Comparison of ENCODE assay signal across 35 cellular contexts in genomic region chr17:78560731-78561130, GRCh38. TPM values are rescaled to one million over a fixed set of nuclear protein-coding genes. Genes with fewer than 3 reads are reported as not detected.
"Had no signal": no experiment of that assay in that cellular context is flagged by ENCODE, and none has a peak within 500 bp of the region (broad histone marks: within the 10 kb centered on the region; RNA-seq: fewer than 3 reads in every experiment).

No MANE protein-coding gene starts in this region.

- DNase-seq: activated B cell treated with CpG ODN at 0.5 μM for 24 hours; activated CD4-positive, alpha-beta memory T cell treated with anti-CD3 and anti-CD28 coated beads for 36 hours; activated CD4-positive, alpha-beta T cell treated with anti-CD3 and anti-CD28 coated beads for 4 hours; activated CD4-positive, alpha-beta T cell treated with anti-CD3 and anti-CD28 coated beads, Interleukin-2, amount 10 ng/mL, durations not matched to agents 24 days and 14 days; activated CD4-positive, alpha-beta T cell treated with anti-CD3 and anti-CD28 coated beads, Interleukin-2, amount 50 U/mL, for 1 hour; activated CD4-positive, alpha-beta T cell treated with anti-CD3 and anti-CD28 coated beads, Interleukin-2, amount 50 U/mL, for 4 hours; activated CD4-positive, CD25-positive, alpha-beta regulatory T cell treated with anti-CD3 and anti-CD28 coated beads, Interleukin-2, amount 50 U/mL, for 72 hours; activated CD8-positive, alpha-beta memory T cell treated with anti-CD3 and anti-CD28 coated beads, Interleukin-2, amount 50 U/mL, for 4 hours; activated CD8-positive, alpha-beta T cell treated with anti-CD3 and anti-CD28 coated beads for 36 hours; activated effector memory CD4-positive, alpha-beta T cell treated with anti-CD3 and anti-CD28 coated beads, Interleukin-2, amount 50 U/mL, for 16 hours; activated gamma-delta T cell treated with Interleukin-2 at 50 U/mL for 16 hours; activated naive CD4-positive, alpha-beta T cell; activated naive CD4-positive, alpha-beta T cell treated with anti-CD3 and anti-CD28 coated beads for 36 hours; activated naive CD4-positive, alpha-beta T cell treated with anti-CD3 and anti-CD28 coated beads, Interleukin-2, amount 50 U/mL, for 16 hours; activated naive CD8-positive, alpha-beta T cell treated with anti-CD3 and anti-CD28 coated beads for 36 hours; activated T-cell treated with anti-CD3 and anti-CD28 coated beads for 4 hours; activated T-cell treated with anti-CD3 and anti-CD28 coated beads, Interleukin-2, amount 50 U/mL, for 1 hour; activated T-cell treated with anti-CD3 and anti-CD28 coated beads, Interleukin-2, amount 50 U/mL, for 4 hours; activated T-cell treated with anti-CD3 and anti-CD28 coated beads, Interleukin-2, amount 50 U/mL, for 72 hours; adrenal gland; amniotic stem cell; aorta; body of pancreas; brain microvascular endothelial cell; central memory CD4-positive, alpha-beta T cell; T-helper 1 cell; T-helper 2 cell; T-helper 9 cell had no signal

- H3K27me3 Mint-ChIP-seq: activated CD8-positive, alpha-beta T cell treated with anti-CD3 and anti-CD28 coated beads for 36 hours; activated T-helper 17 cell treated with anti-CD3 and anti-CD28 coated beads, Interleukin-2, amount 50 U/mL, for 72 hours had no signal

- H3K4me3 ChIP-seq: adrenal gland, body of pancreas, breast epithelium had no signal

- H3K27ac Mint-ChIP-seq: activated B cell treated with CpG ODN at 0.5 μM for 24 hours; activated CD4-positive, alpha-beta memory T cell treated with anti-CD3 and anti-CD28 coated beads for 36 hours; activated CD4-positive, alpha-beta T cell treated with anti-CD3 and anti-CD28 coated beads, Interleukin-2, amount 10 ng/mL, durations not matched to agents 24 days and 14 days; activated CD8-positive, alpha-beta T cell treated with anti-CD3 and anti-CD28 coated beads for 36 hours; activated naive CD4-positive, alpha-beta T cell treated with anti-CD3 and anti-CD28 coated beads for 36 hours; activated naive CD4-positive, alpha-beta T cell treated with anti-CD3 and anti-CD28 coated beads, Interleukin-2, amount 50 U/mL, for 72 hours; activated naive CD8-positive, alpha-beta T cell treated with anti-CD3 and anti-CD28 coated beads for 36 hours; activated T-cell treated with anti-CD3 and anti-CD28 coated beads, Interleukin-2, amount 50 U/mL, for 72 hours; activated T-helper 1 cell treated with anti-CD3 and anti-CD28 coated beads, Interleukin-12 subunit alpha, Interleukin-12 subunit beta, Interleukin-2, Interleukin-4 antibody, amounts not matched to agents 30 ng/mL and 10 ng/mL and 1 ng/mL, durations not matched to agents 14 hours and 24 hours and 36 hours; activated T-helper 17 cell treated with anti-CD3 and anti-CD28 coated beads, Interleukin-2, amount 50 U/mL, for 72 hours; T-helper 1 cell treated with Interleukin-12 subunit alpha and Interleukin-12 subunit beta and Interleukin-4 antibody, amounts not matched to agents 30 μg/mL and 1 μg/mL, for 36 hours; T-helper 2 cell treated with Interferon-gamma antibody and Interleukin-4, amounts not matched to agents 5 μg/mL and 100 μg/mL, for 36 hours had no signal

- H3K27ac ChIP-seq: adrenal gland, body of pancreas, brain microvascular endothelial cell, breast epithelium, VCaP had no signal

- H3K9me3 ChIP-seq: adrenal gland, body of pancreas, breast epithelium had no signal

- H3K4me3 Mint-ChIP-seq: activated B cell treated with CpG ODN at 0.5 μM for 24 hours; activated CD4-positive, alpha-beta memory T cell treated with anti-CD3 and anti-CD28 coated beads for 36 hours; activated CD4-positive, alpha-beta T cell treated with anti-CD3 and anti-CD28 coated beads, Interleukin-2, amount 10 ng/mL, durations not matched to agents 24 days and 14 days; activated CD8-positive, alpha-beta T cell treated with anti-CD3 and anti-CD28 coated beads for 36 hours; activated naive CD4-positive, alpha-beta T cell treated with anti-CD3 and anti-CD28 coated beads for 36 hours; activated naive CD8-positive, alpha-beta T cell treated with anti-CD3 and anti-CD28 coated beads for 36 hours; activated T-cell treated with anti-CD3 and anti-CD28 coated beads, Interleukin-2, amount 50 U/mL, for 4 hours; activated T-cell treated with anti-CD3 and anti-CD28 coated beads, Interleukin-2, amount 50 U/mL, for 72 hours; activated T-helper 1 cell treated with anti-CD3 and anti-CD28 coated beads, Interleukin-12 subunit alpha, Interleukin-12 subunit beta, Interleukin-2, Interleukin-4 antibody, amounts not matched to agents 30 ng/mL and 10 ng/mL and 1 ng/mL, durations not matched to agents 14 hours and 24 hours and 36 hours; activated T-helper 17 cell treated with anti-CD3 and anti-CD28 coated beads, Interleukin-2, amount 50 U/mL, for 72 hours; T-helper 1 cell treated with Interleukin-12 subunit alpha and Interleukin-12 subunit beta and Interleukin-4 antibody, amounts not matched to agents 30 μg/mL and 1 μg/mL, for 36 hours; T-helper 2 cell treated with Interferon-gamma antibody and Interleukin-4, amounts not matched to agents 5 μg/mL and 100 μg/mL, for 36 hours had no signal

- H3K9me3 Mint-ChIP-seq: activated B cell treated with CpG ODN at 0.5 μM for 24 hours; activated CD4-positive, alpha-beta memory T cell treated with anti-CD3 and anti-CD28 coated beads for 36 hours; activated CD4-positive, alpha-beta T cell treated with anti-CD3 and anti-CD28 coated beads, Interleukin-2, amount 10 ng/mL, durations not matched to agents 24 days and 14 days; activated CD8-positive, alpha-beta T cell treated with anti-CD3 and anti-CD28 coated beads for 36 hours; activated naive CD4-positive, alpha-beta T cell treated with anti-CD3 and anti-CD28 coated beads for 36 hours; activated naive CD4-positive, alpha-beta T cell treated with anti-CD3 and anti-CD28 coated beads, Interleukin-2, amount 50 U/mL, for 72 hours; activated naive CD8-positive, alpha-beta T cell treated with anti-CD3 and anti-CD28 coated beads for 36 hours; activated T-cell treated with anti-CD3 and anti-CD28 coated beads, Interleukin-2, amount 50 U/mL, for 4 hours; activated T-cell treated with anti-CD3 and anti-CD28 coated beads, Interleukin-2, amount 50 U/mL, for 72 hours; activated T-helper 1 cell treated with anti-CD3 and anti-CD28 coated beads, Interleukin-12 subunit alpha, Interleukin-12 subunit beta, Interleukin-2, Interleukin-4 antibody, amounts not matched to agents 30 ng/mL and 10 ng/mL and 1 ng/mL, durations not matched to agents 14 hours and 24 hours and 36 hours; activated T-helper 17 cell treated with anti-CD3 and anti-CD28 coated beads, Interleukin-2, amount 50 U/mL, for 72 hours; T-helper 1 cell treated with Interleukin-12 subunit alpha and Interleukin-12 subunit beta and Interleukin-4 antibody, amounts not matched to agents 30 μg/mL and 1 μg/mL, for 36 hours; T-helper 2 cell treated with Interferon-gamma antibody and Interleukin-4, amounts not matched to agents 5 μg/mL and 100 μg/mL, for 36 hours had no signal

- H3K4me1 Mint-ChIP-seq: activated B cell treated with CpG ODN at 0.5 μM for 24 hours; activated naive CD8-positive, alpha-beta T cell treated with anti-CD3 and anti-CD28 coated beads for 36 hours; activated T-helper 17 cell treated with anti-CD3 and anti-CD28 coated beads, Interleukin-2, amount 50 U/mL, for 72 hours had no signal

- H3K36me3 Mint-ChIP-seq: activated CD4-positive, alpha-beta memory T cell treated with anti-CD3 and anti-CD28 coated beads for 36 hours; activated naive CD4-positive, alpha-beta T cell treated with anti-CD3 and anti-CD28 coated beads, Interleukin-2, amount 50 U/mL, for 72 hours; activated naive CD8-positive, alpha-beta T cell treated with anti-CD3 and anti-CD28 coated beads for 36 hours had no signal

- H3K36me3 ChIP-seq: adrenal gland, brain microvascular endothelial cell, breast epithelium had no signal

- H3K4me1 ChIP-seq: adrenal gland, body of pancreas, breast epithelium had no signal

- H3K27me3 ChIP-seq: adrenal gland, body of pancreas had no signal

RNA-seq across cellular contexts. Expression of gene DNAH17, which starts 16.5 kb away (rescaled TPM):
- total RNA-seq: body of pancreas had no signal
- polyA plus RNA-seq: aorta had no signal
